1 cellular context compared by ENCODE assay signal in genomic region chr10:68296833-68297232, GRCh38.
TF ChIP-seq lines count a peak whose summit lies in the region.

No MANE protein-coding gene starts in this region.

TF ChIP-seq in WTC11, 78 proteins besides CTCF, POLR2A, EP300 and RAD21 (continued from another document):
- TF ChIP-seq FOXP4 (CRISPR knock-in tag; IDR thresholded peaks at IDR 0.05): no peak
- no peak for TF ChIP-seq TEAD4 (CRISPR knock-in tag; IDR thresholded peaks at IDR 0.05)
- TF ChIP-seq NR3C1 (CRISPR knock-in tag; conservative IDR thresholded peaks at IDR 0.05; ENCODE audit: low read depth): no peak
- no peak for TF ChIP-seq ZNF396 (CRISPR knock-in tag; IDR thresholded peaks at IDR 0.05; ENCODE audit: borderline replicate concordance)
- TF ChIP-seq CREM (CRISPR knock-in tag; IDR thresholded peaks at IDR 0.05): no peak
- TF ChIP-seq GABPB1 (CRISPR knock-in tag; IDR thresholded peaks at IDR 0.05): no peak
- no peak for TF ChIP-seq SMAD3 (CRISPR knock-in tag; IDR thresholded peaks at IDR 0.05; ENCODE audit: borderline replicate concordance)
